In genomic region chr15:66702770-66703539, GRCh38 we compare ENCODE assay signal across 8 cellular contexts. TPM values are rescaled to one million over a fixed set of nuclear protein-coding genes. Genes with fewer than 3 reads are reported as not detected.
DNase-seq lines count a peak whose midpoint lies in the region; ATAC-seq, FAIRE-seq and TF ChIP-seq lines count a peak whose summit lies in the region.

No MANE protein-coding gene starts in this region.

- peak overlapping the region; percentile 97 for H3K4me2 ChIP-seq in A549

- peaks cover 13% of the 10 kb centered on the region for H3K4me1 Mint-ChIP-seq in activated naive CD8-positive, alpha-beta T cell (ENCODE audit: low read depth)
- peaks cover 11 to 24% of the 10 kb centered on the region in 2 donors for H3K4me1 Mint-ChIP-seq in stimulated activated naive B cell treated with anti-CD40 and anti-IgM and Interleukin-4, amounts not matched to agents 10 μg/mL and 1 μg/mL and 100 μg/mL, for 72 hours

- H3K4me1 ChIP-seq in A549 (peaks cover 54% of the 10 kb centered on the region), HUES48 (ENCODE audit: control insufficient read depth, insufficient read depth, low read length) (peaks cover 40% of the 10 kb centered on the region)

- H3K9ac ChIP-seq in HUES48 (ENCODE audit: low read depth, low read length) = peak overlapping the region; percentile 39; the same call in 1 of the 2 replicates

- 0 out of 2 replicates have a peak, but pooled peaks have one; percentile 15 for TF ChIP-seq POLR2A in A549 (IDR thresholded peaks at IDR 0.05; ENCODE audit: low read length)

- peak overlapping the region; percentile 90 for H3K4me3 ChIP-seq in A549
- H3K4me3 ChIP-seq in HUES48 (ENCODE audit: low read depth, low read length) = peak overlapping the region; percentile 87

- FAIRE-seq in A549 (lab: Jason Lieb, UNC) = no peak

- H3K36me3 ChIP-seq in HUES48 (ENCODE audit: control insufficient read depth, insufficient read depth, low read length) = no peaks in the 10 kb centered on the region

- ATAC-seq in A549 = no peak
- ATAC-seq in stimulated activated naive B cell treated with anti-CD40 and anti-IgM and Interleukin-4, amounts not matched to agents 10 μg/mL and 1 μg/mL and 100 μg/mL, for 72 hours (replicated peaks) = no peak

- H3K4me3 Mint-ChIP-seq in activated naive CD8-positive, alpha-beta T cell = peak overlapping the region; percentile 66
- H3K4me3 Mint-ChIP-seq in stimulated activated naive B cell treated with anti-CD40 and anti-IgM and Interleukin-4, amounts not matched to agents 10 μg/mL and 1 μg/mL and 100 μg/mL, for 72 hours = peak overlapping the region; percentile 61 to 88

- POLR2A ChIA-PET in A549 (lab: Yijun Ruan, JAX) = interaction anchor here (1.0 to 7.3 kb wide), 6 partner anchors 8 to 148 kb away, joined by 4 to 94 read pairs (median 14); no protein-coding TSS in a partner anchor

- no peak overlapping the region for H3K27ac Mint-ChIP-seq in activated naive CD8-positive, alpha-beta T cell
- no peak overlapping the region for H3K27ac Mint-ChIP-seq in stimulated activated naive B cell treated with anti-CD40 and anti-IgM and Interleukin-4, amounts not matched to agents 10 μg/mL and 1 μg/mL and 100 μg/mL, for 72 hours

- WGBS in A549 (ENCODE audit: missing lambda C conversion rate) = under 1% methylated on average over 40 of the region's 97 CpGs

- H3K36me3 Mint-ChIP-seq in activated naive CD8-positive, alpha-beta T cell = no peaks in the 10 kb centered on the region
- peaks cover 0 to 1% of the 10 kb centered on the region in 2 donors for H3K36me3 Mint-ChIP-seq in stimulated activated naive B cell treated with anti-CD40 and anti-IgM and Interleukin-4, amounts not matched to agents 10 μg/mL and 1 μg/mL and 100 μg/mL, for 72 hours

- peaks cover 44% of the 10 kb centered on the region for H3K27me3 ChIP-seq in HUES48 (ENCODE audit: control insufficient read depth, insufficient read depth, low read length)

- CTCF ChIA-PET in A549 (lab: Yijun Ruan, JAX) = interaction anchor here (0.5 to 24.6 kb wide), 17 partner anchors 16 to 1537 kb away, joined by 3 to 779 read pairs (median 4); no protein-coding TSS in a partner anchor

- no peak for TF ChIP-seq CTCF in A549 (IDR thresholded peaks at IDR 0.05)

- peaks cover 7% of the 10 kb centered on the region for H3K27me3 Mint-ChIP-seq in activated naive CD8-positive, alpha-beta T cell
- H3K27me3 Mint-ChIP-seq in stimulated activated naive B cell treated with anti-CD40 and anti-IgM and Interleukin-4, amounts not matched to agents 10 μg/mL and 1 μg/mL and 100 μg/mL, for 72 hours = peaks cover 25 to 35% of the 10 kb centered on the region in 2 donors

- DNase-seq in A549 (ENCODE audit: low read depth in 1 of 2, low spot score in 1 of 2) (no peak), islet precursor cell (peak; percentile 44), AG20443 (ENCODE audit: low spot score) (no peak), Ammon's horn (ENCODE audit: low spot score) (no peak), NCI-H2107 (lab: John Stamatoyannopoulos, UW) (no peak)
- no peak for DNase-seq in stimulated activated naive B cell treated with anti-CD40 and anti-IgM and Interleukin-4, amounts not matched to agents 10 μg/mL and 1 μg/mL and 100 μg/mL, for 72 hours

- no peaks in the 10 kb centered on the region for H3K9me3 Mint-ChIP-seq in activated naive CD8-positive, alpha-beta T cell (ENCODE audit: low read depth)
- H3K9me3 Mint-ChIP-seq in stimulated activated naive B cell treated with anti-CD40 and anti-IgM and Interleukin-4, amounts not matched to agents 10 μg/mL and 1 μg/mL and 100 μg/mL, for 72 hours = no peaks in the 10 kb centered on the region

- H3K9me3 ChIP-seq in A549 (no peaks in the 10 kb centered on the region), HUES48 (ENCODE audit: control insufficient read depth, insufficient read depth, low read length) (no peaks in the 10 kb centered on the region)

- TF ChIP-seq EP300 in A549 (IDR thresholded peaks at IDR 0.05) = no peak

- H3K27ac ChIP-seq in A549 (peak overlapping the region; percentile 95), HUES48 (ENCODE audit: low read depth, low read length) (peak overlapping the region; percentile 88)

- TF ChIP-seq RAD21 in A549 (conservative IDR thresholded peaks at IDR 0.05 in 1 of 2, IDR thresholded peaks at IDR 0.05 in 1 of 2) = no peak

TF ChIP-seq in A549, 52 proteins besides CTCF, POLR2A, EP300 and RAD21:
- TF ChIP-seq, protein P1, sequence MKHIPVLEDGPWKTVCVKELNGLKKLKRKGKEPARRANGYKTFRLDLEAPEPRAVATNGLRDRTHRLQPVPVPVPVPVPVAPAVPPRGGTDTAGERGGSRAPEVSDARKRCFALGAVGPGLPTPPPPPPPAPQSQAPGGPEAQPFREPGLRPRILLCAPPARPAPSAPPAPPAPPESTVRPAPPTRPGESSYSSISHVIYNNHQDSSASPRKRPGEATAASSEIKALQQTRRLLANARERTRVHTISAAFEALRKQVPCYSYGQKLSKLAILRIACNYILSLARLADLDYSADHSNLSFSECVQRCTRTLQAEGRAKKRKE (CRISPR knock-in tag; IDR thresholded peaks at IDR 0.05; ENCODE audit: low read depth) = no peak
- TF ChIP-seq RFX5 (IDR thresholded peaks at IDR 0.05) = no peak
- TF ChIP-seq CBX8 (IDR thresholded peaks at IDR 0.05) = no peak
- TF ChIP-seq KDM5A (IDR thresholded peaks at IDR 0.05) = no peak
- TF ChIP-seq GATA3 (IDR thresholded peaks at IDR 0.05; ENCODE audit: borderline replicate concordance) = no peak
- TF ChIP-seq, protein P2, sequence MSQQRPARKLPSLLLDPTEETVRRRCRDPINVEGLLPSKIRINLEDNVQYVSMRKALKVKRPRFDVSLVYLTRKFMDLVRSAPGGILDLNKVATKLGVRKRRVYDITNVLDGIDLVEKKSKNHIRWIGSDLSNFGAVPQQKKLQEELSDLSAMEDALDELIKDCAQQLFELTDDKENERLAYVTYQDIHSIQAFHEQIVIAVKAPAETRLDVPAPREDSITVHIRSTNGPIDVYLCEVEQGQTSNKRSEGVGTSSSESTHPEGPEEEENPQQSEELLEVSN (IDR thresholded peaks at IDR 0.05; ENCODE audit: borderline replicate concordance, low read depth) = peak; percentile 43; the same call in 1 of the 2 replicates
- no peak for TF ChIP-seq HEYL (CRISPR knock-in tag; IDR thresholded peaks at IDR 0.05)
- TF ChIP-seq RARB (CRISPR knock-in tag; IDR thresholded peaks at IDR 0.05) = no peak
- TF ChIP-seq CBX2 (IDR thresholded peaks at IDR 0.05; ENCODE audit: borderline replicate concordance, low read depth) = no peak
- TF ChIP-seq MAFK (IDR thresholded peaks at IDR 0.05; ENCODE audit: partially characterized antibody) = no peak
- no peak for TF ChIP-seq POLR2AphosphoS2 (conservative IDR thresholded peaks at IDR 0.05; ENCODE audit: low read length)
- no peak for TF ChIP-seq NPAS2 (CRISPR knock-in tag; IDR thresholded peaks at IDR 0.05; ENCODE audit: borderline replicate concordance)
- no peak for TF ChIP-seq MAZ (IDR thresholded peaks at IDR 0.05; ENCODE audit: borderline replicate concordance, low read depth, low read length)
- no peak for TF ChIP-seq ZSCAN20 (CRISPR knock-in tag; IDR thresholded peaks at IDR 0.05)
- no peak for TF ChIP-seq HOXB5 (CRISPR knock-in tag; IDR thresholded peaks at IDR 0.05)
- no peak for TF ChIP-seq FOSL2 (IDR thresholded peaks at IDR 0.05)
- TF ChIP-seq FOSL2 (CRISPR knock-in tag; IDR thresholded peaks at IDR 0.05) = no peak
- TF ChIP-seq FOSB (CRISPR knock-in tag; IDR thresholded peaks at IDR 0.05) = no peak
- TF ChIP-seq, protein P3, sequence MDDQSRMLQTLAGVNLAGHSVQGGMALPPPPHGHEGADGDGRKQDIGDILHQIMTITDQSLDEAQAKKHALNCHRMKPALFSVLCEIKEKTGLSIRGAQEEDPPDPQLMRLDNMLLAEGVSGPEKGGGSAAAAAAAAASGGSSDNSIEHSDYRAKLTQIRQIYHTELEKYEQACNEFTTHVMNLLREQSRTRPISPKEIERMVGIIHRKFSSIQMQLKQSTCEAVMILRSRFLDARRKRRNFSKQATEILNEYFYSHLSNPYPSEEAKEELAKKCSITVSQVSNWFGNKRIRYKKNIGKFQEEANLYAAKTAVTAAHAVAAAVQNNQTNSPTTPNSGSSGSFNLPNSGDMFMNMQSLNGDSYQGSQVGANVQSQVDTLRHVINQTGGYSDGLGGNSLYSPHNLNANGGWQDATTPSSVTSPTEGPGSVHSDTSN (IDR thresholded peaks at IDR 0.05) = no peak
- TF ChIP-seq TFCP2L1 (CRISPR knock-in tag; IDR thresholded peaks at IDR 0.05) = no peak
- TF ChIP-seq, protein P4, sequence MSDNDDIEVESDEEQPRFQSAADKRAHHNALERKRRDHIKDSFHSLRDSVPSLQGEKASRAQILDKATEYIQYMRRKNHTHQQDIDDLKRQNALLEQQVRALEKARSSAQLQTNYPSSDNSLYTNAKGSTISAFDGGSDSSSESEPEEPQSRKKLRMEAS (IDR thresholded peaks at IDR 0.05) = peak; percentile 63; the same call in 1 of the 2 replicates
- no peak for TF ChIP-seq FOXS1 (CRISPR knock-in tag; IDR thresholded peaks at IDR 0.05)
- TF ChIP-seq RNF2 (IDR thresholded peaks at IDR 0.05; ENCODE audit: borderline replicate concordance, low read depth) = peak; percentile 55; the same call in 1 of the 2 replicates

RNA-seq across cellular contexts. Expression of gene SMAD6, which starts 0.9 kb away (rescaled TPM):
- polyA plus RNA-seq in A549 (2011; rRNA removed) (9.6 and 14.0 TPM in 2 replicates), A549 (2017; fragmentation: RNase III; extraction: RNeasy Plus Mini Kit Qiagen cat#74134 plus additional on column Dnase treatment) (40.5 to 46.7 TPM (median 46.6 TPM) in 3 replicates)
- polyA plus RNA-seq in A549 (2012; cell fraction: cytosol; rRNA removed) = 41.3 and 55.8 TPM in 2 replicates
- polyA plus RNA-seq in A549 (2012; cell fraction: nucleus; rRNA removed) = 173 and 184 TPM in 2 replicates
- polyA minus RNA-seq in A549 (2011; rRNA and poly(A)+ RNA removed) = 29.1 and 38.4 TPM in 2 replicates
